Comparison of ENCODE assay signal across 10 cellular contexts in genomic region chr3:113051827-113052226, GRCh38.
DNase-seq lines count a peak whose midpoint lies in the region; ATAC-seq and TF ChIP-seq lines count a peak whose summit lies in the region.
"Had no signal": no experiment of that assay in that cellular context is flagged by ENCODE, and none has a peak within 500 bp of the region (broad histone marks: within the 10 kb centered on the region; RNA-seq: fewer than 3 reads in every experiment).

No MANE protein-coding gene starts in this region.

- peak overlapping the region; percentile 28 for H2AFZ ChIP-seq in neural progenitor cell (replicated peaks)

- H3K4me2 ChIP-seq in neural progenitor cell: no peak overlapping the region

- no peak for DNase-seq in Right ventricle myocardium superior
- no peak for DNase-seq in right atrium auricular region (ENCODE audit: low spot score)
- DNase-seq in esophagus squamous epithelium (lab: John Stamatoyannopoulos, UW): no peak
- DNase-seq in neural progenitor cell (ENCODE audit: low spot score): peak; percentile 12
- no peak for DNase-seq in vagina (ENCODE audit: extremely low spot score in 2 of 2)
- DNase-seq in islet precursor cell: no peak
- DNase-seq in colonic mucosa: no peak
- no peak for DNase-seq in DMS114 treated with DMSO at 0.1 percent for 48 hours (lab: John Stamatoyannopoulos, UW; ENCODE audit: unreplicated experiment)

- H3K9me3 ChIP-seq in right atrium auricular region (no peaks in the 10 kb centered on the region), esophagus squamous epithelium (no peaks in the 10 kb centered on the region), neural progenitor cell (ENCODE audit: low read depth) (no peaks in the 10 kb centered on the region), vagina (no peaks in the 10 kb centered on the region), colonic mucosa (no peaks in the 10 kb centered on the region)

- peaks cover 25% of the 10 kb centered on the region for H3K4me1 Mint-ChIP-seq in neural progenitor cell

- no peak overlapping the region for H3K4me3 Mint-ChIP-seq in neural progenitor cell
- H3K4me3 Mint-ChIP-seq: activated naive CD8-positive, alpha-beta T cell treated with anti-CD3 and anti-CD28 coated beads for 36 hours had no signal

- H3K27me3 ChIP-seq in right atrium auricular region (no peaks in the 10 kb centered on the region), esophagus squamous epithelium (peaks cover 0 to 3% (median 0%) of the 10 kb centered on the region in 4 donors), neural progenitor cell (no peaks in the 10 kb centered on the region), vagina (no peaks in the 10 kb centered on the region), colonic mucosa (no peaks in the 10 kb centered on the region)

- H3K27ac Mint-ChIP-seq in neural progenitor cell: peak overlapping the region; percentile 70
- H3K27ac Mint-ChIP-seq: activated naive CD8-positive, alpha-beta T cell treated with anti-CD3 and anti-CD28 coated beads for 36 hours; immature natural killer cell had no signal

- H3K9me3 Mint-ChIP-seq in neural progenitor cell: peaks cover 9% of the 10 kb centered on the region
- H3K9me3 Mint-ChIP-seq: activated naive CD8-positive, alpha-beta T cell treated with anti-CD3 and anti-CD28 coated beads for 36 hours; immature natural killer cell had no signal

- peaks cover 0 to 8% of the 10 kb centered on the region in 2 donors for H3K4me1 ChIP-seq in right atrium auricular region
- peaks cover 0 to 28% (median 5%) of the 10 kb centered on the region in 3 donors for H3K4me1 ChIP-seq in esophagus squamous epithelium
- H3K4me1 ChIP-seq in neural progenitor cell: peaks cover 28% of the 10 kb centered on the region
- peaks cover 16% of the 10 kb centered on the region for H3K4me1 ChIP-seq in vagina
- no peaks in the 10 kb centered on the region for H3K4me1 ChIP-seq in colonic mucosa

- WGBS in esophagus squamous epithelium, 2 donors: 28 to 52% methylated on average over 2 to 3 of the region's 3 CpGs

- ATAC-seq in Right ventricle myocardium superior (ENCODE audit: poor library complexity): peak; percentile 56

- no peaks in the 10 kb centered on the region for H3K36me3 ChIP-seq in right atrium auricular region
- H3K36me3 ChIP-seq in esophagus squamous epithelium: no peaks in the 10 kb centered on the region
- H3K36me3 ChIP-seq in neural progenitor cell: no peaks in the 10 kb centered on the region
- H3K36me3 ChIP-seq in vagina: no peaks in the 10 kb centered on the region
- H3K36me3 ChIP-seq in colonic mucosa: no peaks in the 10 kb centered on the region

- H3F3A ChIP-seq in neural progenitor cell (ENCODE audit: low read depth): no peaks in the 10 kb centered on the region

- H3K79me2 ChIP-seq in neural progenitor cell (ENCODE audit: low read depth): no peaks in the 10 kb centered on the region

- peaks cover 3% of the 10 kb centered on the region for H3K36me3 Mint-ChIP-seq in neural progenitor cell

- intact Hi-C loops in Right ventricle myocardium superior (cut with DNase I) (loop anchor here (2.0 kb wide), 2 partner anchors 83 to 235 kb away; no protein-coding TSS in a partner anchor), esophagus squamous epithelium (cut with DNase I) (loop anchor here (5.0 kb wide), 1 partner anchor 235 kb away; no protein-coding TSS in a partner anchor), vagina (cut with DNase I) (loop anchor here (5.0 kb wide), 1 partner anchor 235 kb away; no protein-coding TSS in a partner anchor), colonic mucosa (cut with DNase I) (no loop called here)

- TF ChIP-seq POLR2A in esophagus squamous epithelium (IDR thresholded peaks at IDR 0.05): no peak
- no peak for TF ChIP-seq POLR2A in vagina (IDR thresholded peaks at IDR 0.05)

- no peaks in the 10 kb centered on the region for H4K20me1 ChIP-seq in neural progenitor cell (ENCODE audit: low read depth)

- no peak overlapping the region for H3K27ac ChIP-seq in right atrium auricular region
- H3K27ac ChIP-seq in esophagus squamous epithelium: peak overlapping the region; percentile 2 to 71 (median 48)
- no peak overlapping the region for H3K27ac ChIP-seq in neural progenitor cell
- peak overlapping the region; percentile 14 for H3K27ac ChIP-seq in vagina
- H3K27ac ChIP-seq in colonic mucosa: no peak overlapping the region

- H3K27me3 Mint-ChIP-seq in neural progenitor cell (ENCODE audit: insufficient read depth, low read depth): peaks cover 4% of the 10 kb centered on the region
- H3K27me3 Mint-ChIP-seq: activated naive CD8-positive, alpha-beta T cell treated with anti-CD3 and anti-CD28 coated beads for 36 hours had no signal

- H3K4me3 ChIP-seq in right atrium auricular region (no peak overlapping the region), esophagus squamous epithelium (no peak overlapping the region), neural progenitor cell (no peak overlapping the region), vagina (no peak overlapping the region), colonic mucosa (no peak overlapping the region)

- TF ChIP-seq CTCF in right atrium auricular region (IDR thresholded peaks at IDR 0.05) (no peak), esophagus squamous epithelium (IDR thresholded peaks at IDR 0.05) (no peak), neural progenitor cell (IDR thresholded peaks at IDR 0.05) (no peak), vagina (IDR thresholded peaks at IDR 0.05) (no peak), colonic mucosa (IDR thresholded peaks at IDR 0.05) (no peak)

- H3K9ac ChIP-seq in neural progenitor cell: no peak overlapping the region
- H3K9ac ChIP-seq in colonic mucosa (ENCODE audit: low read depth in 2 of 2, low read length in 2 of 2): no peak overlapping the region

Comparison
In these comparisons a context has a peak if more than half of its experiments do, and no peak if none do; other contexts are left out.
1. H3K27ac ChIP-seq: peak in esophagus squamous epithelium (4 of 4) and vagina (single experiment); none in right atrium auricular region (0 of 2), neural progenitor cell (single experiment) and colonic mucosa (single experiment).